Comparison of ENCODE assay signal across 8 cellular contexts in the genomic region with DNA sequence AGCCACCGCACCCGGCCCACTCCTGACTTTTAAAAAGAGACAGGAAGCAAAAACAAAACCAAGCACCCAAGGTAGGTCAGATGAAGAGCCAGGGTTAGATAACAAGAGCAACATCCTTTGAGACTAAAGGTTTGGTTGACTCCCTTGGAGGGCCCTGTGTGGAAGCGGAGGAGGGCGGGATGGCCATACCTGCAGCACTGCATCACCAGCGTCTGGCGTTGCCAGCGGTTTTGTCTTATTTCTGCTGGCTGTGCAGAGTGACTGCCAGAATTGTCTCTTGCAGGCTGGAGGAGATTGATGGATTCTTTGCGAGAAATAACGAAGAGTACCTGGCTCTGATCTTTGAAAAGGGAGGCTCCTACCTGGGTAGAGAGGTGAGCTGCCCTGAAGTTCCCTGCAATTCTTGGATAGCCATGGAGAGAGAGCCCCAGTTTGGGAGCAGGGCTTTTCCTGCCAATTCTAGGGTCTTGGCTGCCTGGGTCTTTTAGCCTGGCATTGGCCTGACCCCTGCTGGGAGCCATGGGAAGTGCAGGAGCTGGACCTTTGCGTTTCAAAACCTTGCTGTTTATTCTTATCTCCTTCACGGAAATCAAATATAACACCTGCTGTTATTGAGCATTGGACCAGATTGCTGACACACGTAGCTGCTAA. TPM values are rescaled to one million over a fixed set of nuclear protein-coding genes. Genes with fewer than 3 reads are reported as not detected.
DNase-seq lines count a peak whose midpoint lies in the region; ATAC-seq and TF ChIP-seq lines count a peak whose summit lies in the region.

No MANE protein-coding gene starts in this region.

- H3K36me3 ChIP-seq in GM06990 (ENCODE audit: control insufficient read depth, insufficient read depth, low read length) (no peaks in the 10 kb centered on the region), heart left ventricle (peaks cover 0 to 39% (median 11%) of the 10 kb centered on the region in 9 donors)

- intact Hi-C loops in heart left ventricle (cut with DNase I) (loop anchor here in 9 of 10 donors (5.0 to 10.0 kb wide), 10 partner anchors 61 to 474 kb away; partner anchors contain the start of gene TOR1AIP2 (in 2 of the 9)), sciatic nerve (cut with DNase I) (loop anchor here (5.0 kb wide), 2 partner anchors 91 to 674 kb away; no protein-coding TSS in a partner anchor)

- no peaks in the 10 kb centered on the region for H3K9me3 Mint-ChIP-seq in activated naive CD4-positive, alpha-beta T cell treated with anti-CD3 and anti-CD28 coated beads, Interleukin-2, amount 50 U/mL, for 72 hours

- no peak overlapping the region for H3K4me3 ChIP-seq in GM06990 (replicated peaks; ENCODE audit: low read depth, low read length)
- H3K4me3 ChIP-seq in heart left ventricle = no peak overlapping the region

- 52 to 70% (median 65%) methylated on average over 10 to 12 of the region's 12 CpGs for WGBS in heart left ventricle, 4 donors

- no peak for TF ChIP-seq POLR2A in heart left ventricle (IDR thresholded peaks at IDR 0.05)
- TF ChIP-seq POLR2A in GM18505 (IDR thresholded peaks at IDR 0.05; ENCODE audit: borderline replicate concordance, extremely low read depth, insufficient read depth, insufficient read length) = no peak

- peak; percentile 98 for TF ChIP-seq CTCF in GM06990 (IDR thresholded peaks at IDR 0.05; ENCODE audit: insufficient read depth, low read length, poor library complexity, severe bottlenecking)
- TF ChIP-seq CTCF in heart left ventricle (IDR thresholded peaks at IDR 0.05) = peak; percentile 84 to 98 (median 94)

- H3K27me3 ChIP-seq in GM06990 (replicated peaks; ENCODE audit: control insufficient read depth, insufficient read depth, low read length) = no peaks in the 10 kb centered on the region
- H3K27me3 ChIP-seq in heart left ventricle = no peaks in the 10 kb centered on the region

- H3K36me3 Mint-ChIP-seq in activated naive CD4-positive, alpha-beta T cell treated with anti-CD3 and anti-CD28 coated beads, Interleukin-2, amount 50 U/mL, for 72 hours = peaks cover 0 to 4% of the 10 kb centered on the region in 2 donors

- no peak for DNase-seq in GM06990 (ENCODE audit: extremely low read depth, insufficient read length)
- DNase-seq in HT1080 (ENCODE audit: low read depth) = peak; percentile 31
- peak; percentile 42 for DNase-seq in SK-N-DZ (ENCODE audit: low spot score)
- peak in 1 of 2 donors; percentile 81 for DNase-seq in activated naive CD4-positive, alpha-beta T cell treated with anti-CD3 and anti-CD28 coated beads, Interleukin-2, amount 50 U/mL, for 72 hours (ENCODE audit: low spot score in 2 of 2)
- DNase-seq in heart left ventricle = peak; percentile 45 to 79 (median 55)
- DNase-seq in sciatic nerve (ENCODE audit: low spot score) = peak; percentile 80

- H3K27ac Mint-ChIP-seq in activated naive CD4-positive, alpha-beta T cell treated with anti-CD3 and anti-CD28 coated beads, Interleukin-2, amount 50 U/mL, for 72 hours = no peak overlapping the region

- peaks cover 4 to 30% (median 20%) of the 10 kb centered on the region in 12 donors for H3K4me1 ChIP-seq in heart left ventricle

- no peaks in the 10 kb centered on the region for H3K9me3 ChIP-seq in heart left ventricle

- no peak overlapping the region for H3K27ac ChIP-seq in heart left ventricle

- peak; percentile 44 to 51 for ATAC-seq in activated naive CD4-positive, alpha-beta T cell treated with anti-CD3 and anti-CD28 coated beads, Interleukin-2, amount 50 U/mL, for 72 hours
- ATAC-seq in heart left ventricle (no peak), sciatic nerve (peak; percentile 49), GM21423 (IDR thresholded peaks at IDR 0.05; ENCODE audit: unreplicated experiment) (no peak), GM18505 (IDR thresholded peaks at IDR 0.05; ENCODE audit: unreplicated experiment) (no peak)

RNA-seq across cellular contexts. Expression of gene QSOX1, which starts 24.0 kb away (rescaled TPM):
- total RNA-seq in HT1080 (2014; rRNA removed; shearing (Covaris generic)) = 191 and 201 TPM in 2 replicates
- polyA plus RNA-seq in HT1080 (2015; cell fraction: cytosol; rRNA removed) = 260 and 263 TPM in 2 replicates
- polyA plus RNA-seq in HT1080 (2015; cell fraction: nucleus; rRNA removed) = 770 and 857 TPM in 2 replicates
- polyA plus RNA-seq in SK-N-DZ (2014; cell fraction: cytosol; rRNA removed) = 26.7 and 41.3 TPM in 2 replicates
- polyA plus RNA-seq in SK-N-DZ (2014; cell fraction: nucleus; rRNA removed) = 26.5 and 27.6 TPM in 2 replicates
- 10 to 100 TPM; 42.1 to 42.3 TPM for total RNA-seq in activated naive CD4-positive, alpha-beta T cell treated with anti-CD3 and anti-CD28 coated beads, Interleukin-2, amount 50 U/mL, for 72 hours
- total RNA-seq in heart left ventricle (100 to 1,000 TPM in 6 of 9 donors, 10 to 100 TPM in 3; 62.3 to 250 (median 122) TPM), sciatic nerve (46.3 TPM)
- 100 to 1,000 TPM in 1 of 2 donors, 10 to 100 TPM in 1; 63.2 to 181 TPM for polyA plus RNA-seq in heart left ventricle

RNA-seq across cellular contexts. Expression of gene LHX4, which starts 51.4 kb away (rescaled TPM):
- 0.72 and 1.6 TPM in 2 replicates for total RNA-seq in HT1080 (2014; rRNA removed; shearing (Covaris generic))
- polyA plus RNA-seq in HT1080 (2015; cell fraction: cytosol; rRNA removed) = 0.15 and 0.41 TPM in 2 replicates
- polyA plus RNA-seq in HT1080 (2015; cell fraction: nucleus; rRNA removed) = 0.22 and 0.39 TPM in 2 replicates
- 0.50 and 0.63 TPM in 2 replicates for polyA plus RNA-seq in SK-N-DZ (2014; cell fraction: cytosol; rRNA removed)
- polyA plus RNA-seq in SK-N-DZ (2014; cell fraction: nucleus; rRNA removed) = 1.0 and 3.1 TPM in 2 replicates
- total RNA-seq in activated naive CD4-positive, alpha-beta T cell treated with anti-CD3 and anti-CD28 coated beads, Interleukin-2, amount 50 U/mL, for 72 hours = not detected
- total RNA-seq in heart left ventricle = not detected
- not detected for polyA plus RNA-seq in heart left ventricle
- total RNA-seq in sciatic nerve = not detected

Comparison
In these comparisons a context has a peak if more than half of its experiments do, and no peak if none do; other contexts are left out.
1. ATAC-seq: peak in activated naive CD4-positive, alpha-beta T cell treated with anti-CD3 and anti-CD28 coated beads, Interleukin-2, amount 50 U/mL, for 72 hours (2 of 2) and sciatic nerve (single experiment); none in heart left ventricle (0 of 4), GM21423 (single experiment) and GM18505 (single experiment).